Comparison of ENCODE assay signal across 1 cellular context in the genomic region with DNA sequence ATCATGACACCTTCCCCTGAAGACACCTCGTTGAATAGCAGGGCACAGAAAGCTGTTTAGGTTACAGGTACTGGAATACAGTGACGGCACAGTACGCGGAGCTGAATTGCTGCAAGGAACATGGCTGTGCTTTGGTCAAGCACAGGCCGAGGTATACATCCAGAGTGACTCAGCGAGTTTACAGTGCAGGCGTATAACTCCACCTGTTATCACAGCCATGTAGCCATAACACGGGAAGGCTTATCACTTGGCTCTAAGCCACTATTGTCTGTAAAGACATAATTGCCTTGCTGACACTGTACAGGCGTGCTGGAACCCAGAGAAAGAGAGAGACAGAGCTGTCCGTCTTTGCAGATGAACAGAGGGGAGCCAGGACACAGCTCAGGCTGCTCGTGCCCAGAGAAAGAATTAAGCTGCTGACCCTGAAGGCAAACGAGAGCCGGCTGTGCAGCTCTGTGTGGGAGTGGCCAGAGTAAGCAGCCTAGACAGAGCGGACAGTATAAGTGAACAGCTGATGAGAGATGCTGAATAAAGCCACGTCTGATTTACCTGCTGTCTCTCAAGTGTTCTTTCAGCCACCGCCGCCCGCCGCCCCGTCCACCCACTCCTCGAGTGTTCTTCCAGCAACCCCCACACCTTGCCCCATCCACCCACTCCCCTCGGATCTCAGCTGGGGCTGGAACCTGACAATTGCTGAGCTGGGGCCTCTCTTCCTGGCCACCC.
A peak's percentile ranks its signal among the peaks of the same experiment; 100 is the strongest.
TF ChIP-seq lines count a peak whose summit lies in the region.

No MANE protein-coding gene starts in this region.

TF ChIP-seq in K562, 482 proteins besides CTCF, POLR2A, EP300 and RAD21 (continued from another document and continues in another):
- TF ChIP-seq GTF2B (IDR thresholded peaks at IDR 0.05; ENCODE audit: extremely low read depth, insufficient read length) = no peak
- peak; percentile 88 for TF ChIP-seq NFIC (IDR thresholded peaks at IDR 0.05)
- TF ChIP-seq, protein P1, sequence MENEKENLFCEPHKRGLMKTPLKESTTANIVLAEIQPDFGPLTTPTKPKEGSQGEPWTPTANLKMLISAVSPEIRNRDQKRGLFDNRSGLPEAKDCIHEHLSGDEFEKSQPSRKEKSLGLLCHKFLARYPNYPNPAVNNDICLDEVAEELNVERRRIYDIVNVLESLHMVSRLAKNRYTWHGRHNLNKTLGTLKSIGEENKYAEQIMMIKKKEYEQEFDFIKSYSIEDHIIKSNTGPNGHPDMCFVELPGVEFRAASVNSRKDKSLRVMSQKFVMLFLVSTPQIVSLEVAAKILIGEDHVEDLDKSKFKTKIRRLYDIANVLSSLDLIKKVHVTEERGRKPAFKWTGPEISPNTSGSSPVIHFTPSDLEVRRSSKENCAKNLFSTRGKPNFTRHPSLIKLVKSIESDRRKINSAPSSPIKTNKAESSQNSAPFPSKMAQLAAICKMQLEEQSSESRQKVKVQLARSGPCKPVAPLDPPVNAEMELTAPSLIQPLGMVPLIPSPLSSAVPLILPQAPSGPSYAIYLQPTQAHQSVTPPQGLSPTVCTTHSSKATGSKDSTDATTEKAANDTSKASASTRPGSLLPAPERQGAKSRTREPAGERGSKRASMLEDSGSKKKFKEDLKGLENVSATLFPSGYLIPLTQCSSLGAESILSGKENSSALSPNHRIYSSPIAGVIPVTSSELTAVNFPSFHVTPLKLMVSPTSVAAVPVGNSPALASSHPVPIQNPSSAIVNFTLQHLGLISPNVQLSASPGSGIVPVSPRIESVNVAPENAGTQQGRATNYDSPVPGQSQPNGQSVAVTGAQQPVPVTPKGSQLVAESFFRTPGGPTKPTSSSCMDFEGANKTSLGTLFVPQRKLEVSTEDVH (IDR thresholded peaks at IDR 0.05; ENCODE audit: low read depth, partially characterized antibody) = no peak
- TF ChIP-seq PTRF (tag; IDR thresholded peaks at IDR 0.05) = peak; percentile 82; the same call in 1 of the 2 replicates
- TF ChIP-seq, protein P2, sequence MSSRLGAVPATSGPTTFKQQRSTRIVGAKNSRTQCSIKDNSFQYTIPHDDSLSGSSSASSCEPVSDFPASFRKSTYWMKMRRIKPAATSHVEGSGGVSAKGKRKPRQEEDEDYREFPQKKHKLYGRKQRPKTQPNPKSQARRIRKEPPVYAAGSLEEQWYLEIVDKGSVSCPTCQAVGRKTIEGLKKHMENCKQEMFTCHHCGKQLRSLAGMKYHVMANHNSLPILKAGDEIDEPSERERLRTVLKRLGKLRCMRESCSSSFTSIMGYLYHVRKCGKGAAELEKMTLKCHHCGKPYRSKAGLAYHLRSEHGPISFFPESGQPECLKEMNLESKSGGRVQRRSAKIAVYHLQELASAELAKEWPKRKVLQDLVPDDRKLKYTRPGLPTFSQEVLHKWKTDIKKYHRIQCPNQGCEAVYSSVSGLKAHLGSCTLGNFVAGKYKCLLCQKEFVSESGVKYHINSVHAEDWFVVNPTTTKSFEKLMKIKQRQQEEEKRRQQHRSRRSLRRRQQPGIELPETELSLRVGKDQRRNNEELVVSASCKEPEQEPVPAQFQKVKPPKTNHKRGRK (tag; IDR thresholded peaks at IDR 0.05) = no peak
- TF ChIP-seq ZNF778 (CRISPR knock-in tag; IDR thresholded peaks at IDR 0.05) = no peak
- no peak for TF ChIP-seq ATF3 (IDR thresholded peaks at IDR 0.05)
- TF ChIP-seq ATF3 (CRISPR knock-in tag; conservative IDR thresholded peaks at IDR 0.05) = no peak
- TF ChIP-seq UBTF (IDR thresholded peaks at IDR 0.05; ENCODE audit: borderline replicate concordance in 1 of 2, low read depth in 2 of 2, low read length in 2 of 2) = no peak
- TF ChIP-seq SRSF9 (IDR thresholded peaks at IDR 0.05; ENCODE audit: borderline replicate concordance, low read depth, low read length) = no peak
- TF ChIP-seq HLTF (IDR thresholded peaks at IDR 0.05) = no peak
- peak; percentile 69; the same call in 1 of the 2 replicates for TF ChIP-seq CTBP1 (IDR thresholded peaks at IDR 0.05; ENCODE audit: borderline replicate concordance)
- TF ChIP-seq ELF4 (CRISPR knock-in tag; IDR thresholded peaks at IDR 0.05) = no peak
- TF ChIP-seq FOXK1 (CRISPR knock-in tag; IDR thresholded peaks at IDR 0.05; ENCODE audit: borderline replicate concordance) = no peak
- no peak for TF ChIP-seq NEUROD1 (IDR thresholded peaks at IDR 0.05; ENCODE audit: borderline replicate concordance, low read depth, low read length, partially characterized antibody)
- no peak for TF ChIP-seq ZNF609 (CRISPR knock-in tag; IDR thresholded peaks at IDR 0.05; ENCODE audit: borderline replicate concordance)
- TF ChIP-seq ZKSCAN8 (CRISPR knock-in tag; IDR thresholded peaks at IDR 0.05) = no peak
- TF ChIP-seq, protein P3, sequence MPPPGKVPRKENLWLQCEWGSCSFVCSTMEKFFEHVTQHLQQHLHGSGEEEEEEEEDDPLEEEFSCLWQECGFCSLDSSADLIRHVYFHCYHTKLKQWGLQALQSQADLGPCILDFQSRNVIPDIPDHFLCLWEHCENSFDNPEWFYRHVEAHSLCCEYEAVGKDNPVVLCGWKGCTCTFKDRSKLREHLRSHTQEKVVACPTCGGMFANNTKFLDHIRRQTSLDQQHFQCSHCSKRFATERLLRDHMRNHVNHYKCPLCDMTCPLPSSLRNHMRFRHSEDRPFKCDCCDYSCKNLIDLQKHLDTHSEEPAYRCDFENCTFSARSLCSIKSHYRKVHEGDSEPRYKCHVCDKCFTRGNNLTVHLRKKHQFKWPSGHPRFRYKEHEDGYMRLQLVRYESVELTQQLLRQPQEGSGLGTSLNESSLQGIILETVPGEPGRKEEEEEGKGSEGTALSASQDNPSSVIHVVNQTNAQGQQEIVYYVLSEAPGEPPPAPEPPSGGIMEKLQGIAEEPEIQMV (tag; conservative IDR thresholded peaks at IDR 0.05; ENCODE audit: low read depth) = peak; percentile 83
- no peak for TF ChIP-seq MEIS2 (IDR thresholded peaks at IDR 0.05; ENCODE audit: partially characterized antibody)
- TF ChIP-seq NR2C2 (CRISPR knock-in tag; IDR thresholded peaks at IDR 0.05) = no peak
- no peak for TF ChIP-seq NR2C2 (tag; IDR thresholded peaks at IDR 0.05)
- TF ChIP-seq RBM22 (IDR thresholded peaks at IDR 0.05; ENCODE audit: low read depth, low read length, poor library complexity, severe bottlenecking) = no peak
- no peak for TF ChIP-seq HEY1 (CRISPR knock-in tag; IDR thresholded peaks at IDR 0.05; ENCODE audit: borderline replicate concordance)
- TF ChIP-seq KLF16 (IDR thresholded peaks at IDR 0.05) = no peak
- no peak for TF ChIP-seq E4F1 (CRISPR knock-in tag; IDR thresholded peaks at IDR 0.05; ENCODE audit: borderline replicate concordance)
